Comparison of ENCODE assay signal across 8 cellular contexts in the genomic region with DNA sequence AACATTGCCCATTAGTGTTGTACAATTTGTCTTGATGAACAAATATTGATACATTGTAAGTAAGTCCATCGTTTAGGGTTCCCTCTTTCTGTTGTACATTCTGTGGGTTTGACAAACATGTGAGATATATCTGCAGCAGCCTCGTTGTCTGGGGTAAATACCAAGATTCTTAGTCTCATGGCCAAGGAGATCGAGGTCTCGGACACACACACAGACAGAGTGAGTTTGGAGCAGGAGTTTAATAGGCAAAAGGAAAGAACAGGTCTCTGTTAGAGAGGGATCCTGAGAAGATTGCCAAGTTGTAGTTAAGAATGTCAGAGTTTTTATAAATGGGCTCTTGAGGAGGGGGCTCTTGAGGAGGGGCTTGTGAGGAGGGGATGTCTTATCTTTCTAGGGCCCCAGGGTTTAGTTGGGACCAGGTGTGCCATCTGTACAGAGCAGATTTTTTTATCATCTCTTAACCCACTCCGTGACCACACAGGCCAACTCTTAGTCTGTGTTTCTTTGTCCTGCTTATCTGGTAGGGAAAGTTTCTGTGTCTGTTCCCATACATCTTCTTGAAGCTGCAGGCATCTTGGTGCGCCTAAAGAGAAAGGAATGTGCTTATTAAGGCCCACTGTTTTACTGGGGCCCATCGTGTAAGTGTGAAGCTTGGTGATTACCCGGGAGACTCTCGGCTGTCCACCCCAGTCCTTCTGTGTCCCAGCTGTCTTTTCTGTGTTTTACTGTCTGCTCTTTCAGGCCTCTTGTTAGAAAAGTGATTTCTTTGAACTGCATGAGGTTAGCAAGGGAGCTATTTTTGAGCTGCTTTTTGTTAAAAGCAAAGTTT. TPM values are rescaled to one million over a fixed set of nuclear protein-coding genes. Genes with fewer than 3 reads are reported as not detected.
DNase-seq lines count a peak whose midpoint lies in the region; ATAC-seq and TF ChIP-seq lines count a peak whose summit lies in the region.

No MANE protein-coding gene starts in this region.

- peak overlapping the region; percentile 68 for H3K4me3 ChIP-seq in HL-60 (replicated peaks; ENCODE audit: insufficient read depth, low read length)
- peak overlapping the region in 1 of 2 donors; percentile 55 for H3K4me3 ChIP-seq in left lung
- no peak overlapping the region for H3K4me3 ChIP-seq in urinary bladder (ENCODE audit: low read depth, low read length)

- H3K27me3 ChIP-seq in HL-60 (ENCODE audit: insufficient read depth, poor library complexity, severe bottlenecking): no peaks in the 10 kb centered on the region
- H3K27me3 ChIP-seq in left lung: no peaks in the 10 kb centered on the region

- no peak for ATAC-seq in left lung

- H3K4me1 ChIP-seq in left lung (peaks cover 16 to 40% of the 10 kb centered on the region in 2 donors), urinary bladder (ENCODE audit: insufficient read depth) (no peaks in the 10 kb centered on the region)

- intact Hi-C loops in left lung (cut with DNase I): no loop called here

- TF ChIP-seq CTCF in HL-60 (IDR thresholded peaks at IDR 0.05; ENCODE audit: insufficient read depth, low read length): no peak
- TF ChIP-seq CTCF in left lung (IDR thresholded peaks at IDR 0.05): no peak

- no peaks in the 10 kb centered on the region for H3K9me3 ChIP-seq in left lung

- in situ Hi-C loops in ACHN (cut with HindIII; ENCODE audit: low pct_ligation_motif_present, low pct_unique_long_range_greater_than_20kb, low sequenced_read_pairs): no loop called here

- WGBS in urinary bladder: 46% methylated on average over 9 of the region's 9 CpGs

- peak; percentile 27 for DNase-seq in ACHN
- DNase-seq in HL-60 (ENCODE audit: low read depth in 1 of 2, low spot score in 1 of 2): no peak
- DNase-seq in amniotic epithelial cell (ENCODE audit: low read depth): peak; percentile 79
- DNase-seq in left lung: no peak
- DNase-seq in mesenteric fat pad (ENCODE audit: low spot score): no peak
- no peak for DNase-seq in anterior cingulate cortex (lab: John Stamatoyannopoulos, UW)
- no peak for DNase-seq in NCI-H2227 (lab: John Stamatoyannopoulos, UW; ENCODE audit: unreplicated experiment)

- H3K36me3 ChIP-seq in left lung (no peaks in the 10 kb centered on the region), urinary bladder (ENCODE audit: insufficient read depth) (no peaks in the 10 kb centered on the region)

- peak overlapping the region; percentile 97 for H3K27ac ChIP-seq in HL-60 (replicated peaks)
- peak overlapping the region; percentile 95 to 96 for H3K27ac ChIP-seq in left lung
- peak overlapping the region; percentile 96 for H3K27ac ChIP-seq in urinary bladder (ENCODE audit: low read depth)

RNA-seq across cellular contexts. Expression of a gene that starts 22.5 kb away (rescaled TPM):
- total RNA-seq in left lung (10 to 100 TPM in 1 of 2 donors, 1 to 10 TPM in 1; 8.9 to 15.9 TPM), urinary bladder (31.2 TPM), mesenteric fat pad (9.2 TPM)
- polyA plus RNA-seq in urinary bladder: 3.4 TPM

RNA-seq across cellular contexts. Expression of a gene that starts 39.3 kb away (rescaled TPM):
- total RNA-seq in left lung: 1 to 10 TPM; 2.3 to 2.5 TPM
- total RNA-seq in urinary bladder: 2.3 TPM
- polyA plus RNA-seq in urinary bladder: 1.3 TPM
- total RNA-seq in mesenteric fat pad: 0.39 TPM

Comparison
In these comparisons a context has a peak if more than half of its experiments do, and no peak if none do; other contexts are left out.
1. DNase-seq: peak in ACHN (single experiment) and amniotic epithelial cell (single experiment); none in HL-60 (0 of 2), left lung (0 of 2), mesenteric fat pad (single experiment), anterior cingulate cortex (0 of 58) and NCI-H2227 (single experiment).
2. Peak in every context shown above with its lines, with median percentiles within 50 percentile points of each other: H3K27ac ChIP-seq.